Comparison of ENCODE assay signal across 9 cellular contexts in genomic region chr14:45089813-45090212, GRCh38. TPM values are rescaled to one million over a fixed set of nuclear protein-coding genes. Genes with fewer than 3 reads are reported as not detected.
A peak's percentile ranks its signal among the peaks of the same experiment; 100 is the strongest.
DNase-seq lines count a peak whose midpoint lies in the region; ATAC-seq and TF ChIP-seq lines count a peak whose summit lies in the region.
"Had no signal": no experiment of that assay in that cellular context is flagged by ENCODE, and none has a peak within 500 bp of the region (broad histone marks: within the 10 kb centered on the region; RNA-seq: fewer than 3 reads in every experiment).

No MANE protein-coding gene starts in this region.

- H3K4me1 ChIP-seq in DOHH2 (ENCODE audit: control insufficient read depth, low read length) (peaks cover 55% of the 10 kb centered on the region), MM.1S (ENCODE audit: low read length) (peaks cover 8% of the 10 kb centered on the region)

- H3K36me3 ChIP-seq in DOHH2 (ENCODE audit: control insufficient read depth, low read length) (peaks cover 70% of the 10 kb centered on the region), MM.1S (replicated peaks; ENCODE audit: insufficient read depth, low read length) (no peaks in the 10 kb centered on the region)

- H3K9ac ChIP-seq in MM.1S (ENCODE audit: low read length), result no peak overlapping the region

- no peak overlapping the region for H2AFZ ChIP-seq in MM.1S (ENCODE audit: low read length)

- H3K9me3 Mint-ChIP-seq in chondrocyte (ENCODE audit: low read depth), result no peaks in the 10 kb centered on the region

- intact Hi-C loops in left ventricle myocardium superior (cut with micrococcal nuclease), result no loop called here

- no peaks in the 10 kb centered on the region for H3K27me3 Mint-ChIP-seq in chondrocyte (ENCODE audit: low read depth)

- H4K20me1 ChIP-seq in DOHH2 (ENCODE audit: control insufficient read depth, insufficient read depth, low read depth, low read length) (peaks cover 21% of the 10 kb centered on the region), MM.1S (ENCODE audit: insufficient read depth, low read length) (0 out of 2 replicates have a peak, but pooled peaks cover 4% of the 10 kb centered on the region)

- no peak overlapping the region for H3K4me3 Mint-ChIP-seq in chondrocyte (ENCODE audit: unreplicated experiment)

- H3K36me3 Mint-ChIP-seq in chondrocyte (ENCODE audit: low read depth), result no peaks in the 10 kb centered on the region

- H3K9me2 ChIP-seq in DOHH2 (replicated peaks; ENCODE audit: control insufficient read depth, low read length), result no peaks in the 10 kb centered on the region
- no peaks in the 10 kb centered on the region for H3K9me2 ChIP-seq in MM.1S (replicated peaks; ENCODE audit: insufficient read depth, low read length)

- no peaks in the 10 kb centered on the region for H3K9me3 ChIP-seq in DOHH2 (ENCODE audit: control insufficient read depth, insufficient read depth, low read length)
- H3K9me3 ChIP-seq in MM.1S (replicated peaks; ENCODE audit: insufficient read depth, low read length), result no peaks in the 10 kb centered on the region

- TF ChIP-seq CTCF in DOHH2 (IDR thresholded peaks at IDR 0.05; ENCODE audit: low read depth, low read length, poor library complexity, severe bottlenecking) (no peak), chondrocyte (IDR thresholded peaks at IDR 0.05) (no peak), MM.1S (IDR thresholded peaks at IDR 0.05; ENCODE audit: low read length) (no peak)

- peak overlapping the region; percentile 49 for H3K4me2 ChIP-seq in DOHH2 (ENCODE audit: low read length)
- no peak overlapping the region for H3K4me2 ChIP-seq in MM.1S (ENCODE audit: low read depth, low read length)

- H3K79me2 ChIP-seq in DOHH2 (ENCODE audit: control insufficient read depth, low read length) (peaks cover 100% of the 10 kb centered on the region), MM.1S (ENCODE audit: low read length) (peaks cover 93% of the 10 kb centered on the region)

- peak overlapping the region; percentile 25 for H3K27ac Mint-ChIP-seq in chondrocyte (ENCODE audit: unreplicated experiment)

- H3K4me1 Mint-ChIP-seq in chondrocyte (ENCODE audit: low read depth), result peaks cover 63% of the 10 kb centered on the region

- H3K4me3 ChIP-seq in DOHH2 (ENCODE audit: low read length) (peak overlapping the region; percentile 31), MM.1S (ENCODE audit: low read length) (no peak overlapping the region)
- H3K4me3 ChIP-seq: skin epidermis had no signal

- no peak overlapping the region for H3K27ac ChIP-seq in DOHH2 (ENCODE audit: low read depth, low read length)
- H3K27ac ChIP-seq in MM.1S (ENCODE audit: low read length), result no peak overlapping the region

- ATAC-seq in GM19395 (IDR thresholded peaks at IDR 0.05; ENCODE audit: unreplicated experiment), result peak; percentile 76
- peak; percentile 77 for ATAC-seq in HG03432 (IDR thresholded peaks at IDR 0.05; ENCODE audit: unreplicated experiment)
- ATAC-seq in left ventricle myocardium superior, result no peak

- H3K27me3 ChIP-seq in DOHH2 (ENCODE audit: control insufficient read depth, low read length) (no peaks in the 10 kb centered on the region), MM.1S (replicated peaks; ENCODE audit: insufficient read depth, low read length) (no peaks in the 10 kb centered on the region)

- no peak for DNase-seq in chondrocyte (ENCODE audit: low spot score)
- no peak for DNase-seq in CD1c-positive myeloid dendritic cell (ENCODE audit: extremely low spot score)
- no peak for DNase-seq in left ventricle myocardium superior
- no peak for DNase-seq in MM.1S
- DNase-seq in NCI-H510A treated with DMSO at 0.1 percent for 48 hours (lab: John Stamatoyannopoulos, UW), result no peak

- H3F3A ChIP-seq in DOHH2 (ENCODE audit: control insufficient read depth, insufficient read depth) (peaks cover 4% of the 10 kb centered on the region; the same call in 1 of the 2 replicates), MM.1S (ENCODE audit: insufficient read depth, low read length) (peaks cover 2% of the 10 kb centered on the region; the same call in 1 of the 2 replicates)

RNA-seq across cellular contexts. Expression of gene PRPF39, which starts 5.9 kb away (rescaled TPM):
- total RNA-seq in chondrocyte, result 34.2 to 40.4 TPM (median 37.1 TPM) in 3 replicates
- total RNA-seq in left ventricle myocardium superior, result 14.4 TPM

RNA-seq across cellular contexts. Expression of gene FKBP3, which starts 44.5 kb away (rescaled TPM):
- 49.1 to 70.1 TPM (median 49.6 TPM) in 3 replicates for total RNA-seq in chondrocyte
- 121 TPM for total RNA-seq in left ventricle myocardium superior

RNA-seq across cellular contexts. Expression of gene FANCM, which starts 45.9 kb away (rescaled TPM):
- total RNA-seq in chondrocyte (3.2 to 5.8 TPM (median 4.0 TPM) in 3 replicates), left ventricle myocardium superior (2.6 TPM)
